ENCODE assay signal across 11 cellular contexts in genomic region chr22:31248965-31249940, GRCh38. TPM values are rescaled to one million over a fixed set of nuclear protein-coding genes. Genes with fewer than 3 reads are reported as not detected.
DNase-seq lines count a peak whose midpoint lies in the region; ATAC-seq and TF ChIP-seq lines count a peak whose summit lies in the region.
"Had no signal": no experiment of that assay in that cellular context is flagged by ENCODE, and none has a peak within 500 bp of the region (broad histone marks: within the 10 kb centered on the region; RNA-seq: fewer than 3 reads in every experiment).

No MANE protein-coding gene starts in this region.

- H3K27me3 ChIP-seq in Caco-2 (replicated peaks; ENCODE audit: control insufficient read depth, insufficient read depth, low read length) (no peaks in the 10 kb centered on the region), body of pancreas (no peaks in the 10 kb centered on the region), kidney epithelial cell (ENCODE audit: control insufficient read depth, insufficient read depth, low read length) (no peaks in the 10 kb centered on the region)
- no peaks in the 10 kb centered on the region for H3K27me3 ChIP-seq in CD4-positive, alpha-beta memory T cell (ENCODE audit: insufficient read depth, low read length)

- CTCF ChIA-PET in Caco-2 (lab: Charles Lee), result interaction anchor here (1.4 to 8.2 kb wide), 5 partner anchors 10 to 142 kb away, joined by 4 to 62 read pairs (median 9); partner anchors contain the start of genes PIK3IP1 and SELENOM
- CTCF ChIA-PET in CD4-positive, alpha-beta memory T cell (lab: Charles Lee; ENCODE audit: partially characterized antibody), result interaction anchor here (0.5 to 3.6 kb wide), 7 partner anchors 10 to 116 kb away, joined by 3 to 25 read pairs (median 8); partner anchors contain the start of gene LIMK2

- H3K27ac ChIP-seq in body of pancreas, result peak overlapping the region; percentile 18 to 81 (median 74)
- H3K27ac ChIP-seq in CD4-positive, alpha-beta memory T cell (ENCODE audit: low read depth, low read length), result no peak overlapping the region

- TF ChIP-seq CTCF in Caco-2 (IDR thresholded peaks at IDR 0.05; ENCODE audit: insufficient read depth in 1 of 2, low read depth in 1 of 2, low read length in 1 of 2, severe bottlenecking in 1 of 2, unreplicated experiment in 1 of 2) (no peak), body of pancreas (IDR thresholded peaks at IDR 0.05) (no peak), kidney epithelial cell (IDR thresholded peaks at IDR 0.05; ENCODE audit: insufficient read depth, low read length, poor library complexity, severe bottlenecking) (no peak), mucosa of descending colon (IDR thresholded peaks at IDR 0.05) (no peak)

- H3K4me3 ChIP-seq in Caco-2 (ENCODE audit: low read depth, low read length) (peak overlapping the region; percentile 35), body of pancreas (no peak overlapping the region), kidney epithelial cell (ENCODE audit: low read depth, low read length) (peak overlapping the region; percentile 66), skeletal muscle cell (ENCODE audit: low read depth, low read length) (peak overlapping the region; percentile 63), mucosa of descending colon (no peak overlapping the region)
- H3K4me3 ChIP-seq in CD4-positive, alpha-beta memory T cell (ENCODE audit: low read length in 2 of 2), result no peak overlapping the region

- no peaks in the 10 kb centered on the region for H3K27me3 Mint-ChIP-seq in Caco-2 (ENCODE audit: insufficient read depth, unreplicated experiment)
- H3K27me3 Mint-ChIP-seq in CD4-positive, alpha-beta memory T cell, result no peaks in the 10 kb centered on the region
- H3K27me3 Mint-ChIP-seq: activated B cell treated with CpG ODN at 0.5 μM for 24 hours had no signal

- TF ChIP-seq POLR2A in body of pancreas (IDR thresholded peaks at IDR 0.05), result no peak

- H3K4me3 Mint-ChIP-seq in Caco-2 (ENCODE audit: unreplicated experiment), result peak overlapping the region; percentile 63
- H3K4me3 Mint-ChIP-seq in CD4-positive, alpha-beta memory T cell, result peak overlapping the region in 3 of 8 donors; percentile 6 to 36 (median 26)
- H3K4me3 Mint-ChIP-seq: activated B cell treated with CpG ODN at 0.5 μM for 24 hours had no signal

- no peaks in the 10 kb centered on the region; the same call in 1 of the 2 replicates for H3K36me3 ChIP-seq in Caco-2 (ENCODE audit: control insufficient read depth, insufficient read depth, low read length)
- H3K36me3 ChIP-seq in body of pancreas (replicated peaks in 1 of 2; ENCODE audit: insufficient read depth in 1 of 2, low read depth in 2 of 2), result no peaks in the 10 kb centered on the region
- no peaks in the 10 kb centered on the region for H3K36me3 ChIP-seq in kidney epithelial cell (ENCODE audit: control insufficient read depth, insufficient read depth, low read length)
- peaks cover 4% of the 10 kb centered on the region for H3K36me3 ChIP-seq in CD4-positive, alpha-beta memory T cell (ENCODE audit: insufficient read depth, low read length)
- H3K36me3 ChIP-seq in mucosa of descending colon (ENCODE audit: low read depth), result no peaks in the 10 kb centered on the region

- H3K36me3 Mint-ChIP-seq in Caco-2 (ENCODE audit: insufficient read depth, unreplicated experiment), result peaks cover 25% of the 10 kb centered on the region
- peaks cover 4 to 9% of the 10 kb centered on the region in 2 donors for H3K36me3 Mint-ChIP-seq in CD4-positive, alpha-beta memory T cell

- no TSS peak for BruUV-seq in Caco-2 (replicated peaks; lab: Mats Ljungman, UMichigan)

- peaks cover 69% of the 10 kb centered on the region for H3K4me1 ChIP-seq in Caco-2
- H3K4me1 ChIP-seq in body of pancreas, result peaks cover 76% of the 10 kb centered on the region
- H3K4me1 ChIP-seq in CD4-positive, alpha-beta memory T cell (ENCODE audit: insufficient read depth, low read length), result peaks cover 31% of the 10 kb centered on the region
- H3K4me1 ChIP-seq in mucosa of descending colon (ENCODE audit: low read depth), result peaks cover 51% of the 10 kb centered on the region

- peaks cover 25% of the 10 kb centered on the region for H3K4me1 Mint-ChIP-seq in Caco-2 (ENCODE audit: low read depth, unreplicated experiment)
- peaks cover 21 to 42% (median 26%) of the 10 kb centered on the region in 4 donors for H3K4me1 Mint-ChIP-seq in CD4-positive, alpha-beta memory T cell

- peak in 1 of 2 experiments; percentile 37 for DNase-seq in Caco-2
- DNase-seq in body of pancreas, result no peak
- DNase-seq in kidney epithelial cell (ENCODE audit: low read depth), result no peak
- DNase-seq in skeletal muscle cell (ENCODE audit: low read depth), result no peak
- no peak for DNase-seq in iPS-NIHi11 (ENCODE audit: low spot score)
- DNase-seq in activated CD4-positive, alpha-beta T cell treated with anti-CD3 and anti-CD28 coated beads for 4 hours, result no peak
- DNase-seq in CD4-positive, alpha-beta memory T cell, result no peak
- DNase-seq in mucosa of descending colon, result no peak
- DNase-seq: activated B cell treated with CpG ODN at 0.5 μM for 24 hours; NCI-H510A; stimulated activated CD8-positive, alpha-beta memory T cell treated with anti-CD3 and anti-CD28 coated beads, Interleukin-4, amount 100 ng/mL, for 48 hours had no signal

- H3K9me3 Mint-ChIP-seq in Caco-2 (ENCODE audit: unreplicated experiment), result no peaks in the 10 kb centered on the region
- H3K9me3 Mint-ChIP-seq in CD4-positive, alpha-beta memory T cell, result no peaks in the 10 kb centered on the region
- H3K9me3 Mint-ChIP-seq: activated B cell treated with CpG ODN at 0.5 μM for 24 hours had no signal

- POLR2A ChIA-PET in Caco-2 (lab: Charles Lee), result interaction anchor here (0.5 to 1.5 kb wide), 3 partner anchors 10 to 168 kb away, joined by 3 to 4 read pairs (median 3); partner anchors contain the start of gene SMTN
- POLR2A ChIA-PET in CD4-positive, alpha-beta memory T cell (lab: Charles Lee; ENCODE audit: partially characterized antibody), result interaction anchor here (0.9 to 3.7 kb wide), 8 partner anchors 12 to 48 kb away, joined by 3 to 37 read pairs (median 5); partner anchors contain the start of gene PIK3IP1

- intact Hi-C loops in Caco-2 (cut with micrococcal nuclease; ENCODE audit: unreplicated experiment) (no loop called here), body of pancreas (cut with DNase I) (no loop called here), mucosa of descending colon (cut with DNase I, micrococcal nuclease) (no loop called here)
- intact Hi-C loops in CD4-positive, alpha-beta memory T cell (cut with micrococcal nuclease), result no loop called here

- H3K9me3 ChIP-seq in Caco-2 (no peaks in the 10 kb centered on the region), body of pancreas (no peaks in the 10 kb centered on the region), mucosa of descending colon (no peaks in the 10 kb centered on the region)
- no peaks in the 10 kb centered on the region for H3K9me3 ChIP-seq in CD4-positive, alpha-beta memory T cell (ENCODE audit: control insufficient read depth in 1 of 2, low read length in 2 of 2)

- peak overlapping the region; percentile 95 for H3K27ac Mint-ChIP-seq in Caco-2 (ENCODE audit: unreplicated experiment)
- H3K27ac Mint-ChIP-seq in CD4-positive, alpha-beta memory T cell, result peak overlapping the region in 2 of 7 donors; percentile 4 to 36
- H3K27ac Mint-ChIP-seq: activated B cell treated with CpG ODN at 0.5 μM for 24 hours had no signal

- 49 to 53% methylated on average over 6 to 9 of the region's 9 CpGs for WGBS in body of pancreas, 2 donors

- ATAC-seq in body of pancreas, result no peak
- ATAC-seq in mucosa of descending colon, result no peak

RNA-seq across cellular contexts. Expression of gene LIMK2, which starts 37.2 kb away (rescaled TPM):
- total RNA-seq in Caco-2 (2022) (34.8 and 36.3 TPM in 2 replicates), body of pancreas (10 to 100 TPM; 27.5 to 79.8 TPM), kidney epithelial cell (37.2 and 41.4 TPM in 2 replicates), mucosa of descending colon (100 to 1,000 TPM in 2 of 3 donors, 10 to 100 TPM in 1; 76.7 to 137 (median 120) TPM)
- total RNA-seq in CD4-positive, alpha-beta memory T cell, result 10 to 100 TPM; 32.2 to 33.2 TPM
- polyA plus RNA-seq in CD4-positive, alpha-beta memory T cell, result 10 to 100 TPM; 12.3 to 26.8 TPM

RNA-seq across cellular contexts. Expression of gene PIK3IP1, which starts 43.0 kb away (rescaled TPM):
- total RNA-seq in Caco-2 (2022) (0.68 and 0.72 TPM in 2 replicates), body of pancreas (10 to 100 TPM in 1 of 2 donors, 1 to 10 TPM in 1; 5.6 to 18.9 TPM), kidney epithelial cell (14.0 and 17.5 TPM in 2 replicates), mucosa of descending colon (10 to 100 TPM; 17.1 to 24.7 (median 22.8) TPM)
- 100 to 1,000 TPM; 399 to 411 TPM for total RNA-seq in CD4-positive, alpha-beta memory T cell
- polyA plus RNA-seq in CD4-positive, alpha-beta memory T cell, result 100 to 1,000 TPM; 418 to 473 TPM

Comparison
In these comparisons a context has a peak if more than half of its experiments do, and no peak if none do; other contexts are left out.
1. H3K4me3 ChIP-seq: peak in Caco-2 (single experiment), kidney epithelial cell (single experiment) and skeletal muscle cell (single experiment); none in body of pancreas (0 of 2), CD4-positive, alpha-beta memory T cell (0 of 2) and mucosa of descending colon (single experiment).
2. RNA of gene PIK3IP1, which starts 43.0 kb away (total RNA-seq): 399 to 411 TPM in CD4-positive, alpha-beta memory T cell; 17.1 to 24.7 TPM in mucosa of descending colon, 5.6 to 18.9 TPM in body of pancreas, 14.0 to 17.5 TPM in kidney epithelial cell and 0.68 to 0.72 TPM in Caco-2; every median in the first group is over 10 times any median in the second.